In the genomic region with DNA sequence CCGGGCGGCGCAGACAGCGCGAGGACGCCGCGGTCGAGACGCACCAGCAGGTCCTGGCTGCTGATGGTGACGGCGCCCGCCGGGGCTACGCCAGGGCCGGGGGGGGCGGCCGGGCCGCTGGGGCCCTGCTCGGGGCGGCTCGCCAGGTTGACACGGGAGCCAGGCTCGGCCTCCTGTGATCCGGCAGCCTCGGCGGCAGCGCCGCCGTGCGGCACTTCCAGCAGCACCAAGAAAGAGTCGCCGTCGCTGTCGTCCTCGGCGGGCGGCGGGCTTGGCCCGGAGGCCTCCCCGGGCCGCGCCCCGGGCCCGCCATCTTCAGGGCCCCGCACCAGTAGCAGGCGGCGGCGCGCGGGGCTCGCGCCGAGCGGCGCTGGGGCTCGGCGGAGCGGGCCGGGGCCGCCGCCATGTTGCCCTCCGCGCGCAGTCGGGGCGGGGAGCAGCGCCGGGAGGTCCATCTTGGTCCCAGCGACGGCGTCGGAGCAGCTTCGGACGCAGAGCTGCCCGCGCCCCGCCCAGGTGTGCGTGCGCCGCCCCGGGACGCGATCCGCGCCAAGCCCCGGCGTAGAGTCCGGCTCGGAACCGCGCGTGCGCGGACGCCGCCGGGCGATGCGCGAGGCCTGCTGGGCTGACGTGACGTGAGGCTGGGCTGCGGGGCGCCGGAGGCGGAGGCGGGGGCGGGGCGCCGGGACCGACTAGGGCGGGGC, we compare ENCODE assay signal across 8 cellular contexts. TPM values are rescaled to one million over a fixed set of nuclear protein-coding genes. Genes with fewer than 3 reads are reported as not detected.
DNase-seq lines count a peak whose midpoint lies in the region; ATAC-seq lines count a peak whose summit lies in the region.

A gene with protein sequence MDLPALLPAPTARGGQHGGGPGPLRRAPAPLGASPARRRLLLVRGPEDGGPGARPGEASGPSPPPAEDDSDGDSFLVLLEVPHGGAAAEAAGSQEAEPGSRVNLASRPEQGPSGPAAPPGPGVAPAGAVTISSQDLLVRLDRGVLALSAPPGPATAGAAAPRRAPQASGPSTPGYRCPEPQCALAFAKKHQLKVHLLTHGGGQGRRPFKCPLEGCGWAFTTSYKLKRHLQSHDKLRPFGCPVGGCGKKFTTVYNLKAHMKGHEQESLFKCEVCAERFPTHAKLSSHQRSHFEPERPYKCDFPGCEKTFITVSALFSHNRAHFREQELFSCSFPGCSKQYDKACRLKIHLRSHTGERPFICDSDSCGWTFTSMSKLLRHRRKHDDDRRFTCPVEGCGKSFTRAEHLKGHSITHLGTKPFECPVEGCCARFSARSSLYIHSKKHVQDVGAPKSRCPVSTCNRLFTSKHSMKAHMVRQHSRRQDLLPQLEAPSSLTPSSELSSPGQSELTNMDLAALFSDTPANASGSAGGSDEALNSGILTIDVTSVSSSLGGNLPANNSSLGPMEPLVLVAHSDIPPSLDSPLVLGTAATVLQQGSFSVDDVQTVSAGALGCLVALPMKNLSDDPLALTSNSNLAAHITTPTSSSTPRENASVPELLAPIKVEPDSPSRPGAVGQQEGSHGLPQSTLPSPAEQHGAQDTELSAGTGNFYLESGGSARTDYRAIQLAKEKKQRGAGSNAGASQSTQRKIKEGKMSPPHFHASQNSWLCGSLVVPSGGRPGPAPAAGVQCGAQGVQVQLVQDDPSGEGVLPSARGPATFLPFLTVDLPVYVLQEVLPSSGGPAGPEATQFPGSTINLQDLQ (minus strand): TSS at position 481 of the 704 bp plus-strand sequence. CDS start 26 bp downstream, at position 455.

- peak within 1 kb of the TSS; percentile 84 for H3K4me3 ChIP-seq in GM23248

- peaks cover 23 to 46% (median 42%) of the 10 kb centered on the region in 4 donors for H3K4me1 Mint-ChIP-seq in naive thymus-derived CD8-positive, alpha-beta T cell
- H3K4me1 Mint-ChIP-seq in stimulated activated naive B cell treated with anti-CD40 and anti-IgM and Interleukin-4, amounts not matched to agents 10 μg/mL and 1 μg/mL and 100 μg/mL, for 72 hours = peaks cover 25 to 38% of the 10 kb centered on the region in 2 donors

- no peaks in the 10 kb centered on the region for H3K9me3 Mint-ChIP-seq in naive thymus-derived CD8-positive, alpha-beta T cell
- H3K9me3 Mint-ChIP-seq in stimulated activated naive B cell treated with anti-CD40 and anti-IgM and Interleukin-4, amounts not matched to agents 10 μg/mL and 1 μg/mL and 100 μg/mL, for 72 hours = no peaks in the 10 kb centered on the region

- no peaks in the 10 kb centered on the region for H3K27me3 ChIP-seq in GM23248 (replicated peaks; ENCODE audit: insufficient read depth)

- H3K4me1 ChIP-seq in GM23248 (ENCODE audit: insufficient read depth) = peaks cover 28% of the 10 kb centered on the region

- peak within 1 kb of the TSS; percentile 73 to 96 (median 90) for H3K4me3 Mint-ChIP-seq in naive thymus-derived CD8-positive, alpha-beta T cell
- peak within 1 kb of the TSS; percentile 88 to 89 for H3K4me3 Mint-ChIP-seq in stimulated activated naive B cell treated with anti-CD40 and anti-IgM and Interleukin-4, amounts not matched to agents 10 μg/mL and 1 μg/mL and 100 μg/mL, for 72 hours

- peak within 1 kb of the TSS; percentile 71 for H3K27ac ChIP-seq in GM23248

- H3K9me2 ChIP-seq in GM23248 (ENCODE audit: insufficient read depth) = no peaks in the 10 kb centered on the region

- H3K9ac ChIP-seq in GM23248 = peak within 1 kb of the TSS; percentile 85

- no peaks in the 10 kb centered on the region for H3K9me3 ChIP-seq in GM23248 (ENCODE audit: low read depth)

- DNase-seq in EH (ENCODE audit: low read depth) (peak; percentile 95), GM23248 (peak; percentile 98), Kasumi-1 (lab: John Stamatoyannopoulos, UW) (peak; percentile 75 to 81), RPMI8226 (peak; percentile 97), fibroblast of gingiva (ENCODE audit: low read depth) (peak; percentile 94)
- DNase-seq in activated T-helper 1 cell treated with anti-CD3 and anti-CD28 coated beads, Interleukin-2, amount 50 U/mL, for 16 hours (ENCODE audit: low read depth in 1 of 2, low spot score in 1 of 2) = peak; percentile 83 to 93
- DNase-seq in naive thymus-derived CD8-positive, alpha-beta T cell = peak; percentile 83 to 96 (median 91)
- peak; percentile 92 for DNase-seq in stimulated activated naive B cell treated with anti-CD40 and anti-IgM and Interleukin-4, amounts not matched to agents 10 μg/mL and 1 μg/mL and 100 μg/mL, for 72 hours

- H3K27ac Mint-ChIP-seq in naive thymus-derived CD8-positive, alpha-beta T cell = peak within 1 kb of the TSS; percentile 74 to 96 (median 92)
- H3K27ac Mint-ChIP-seq in stimulated activated naive B cell treated with anti-CD40 and anti-IgM and Interleukin-4, amounts not matched to agents 10 μg/mL and 1 μg/mL and 100 μg/mL, for 72 hours = peak within 1 kb of the TSS; percentile 92

- peak; percentile 76 to 79 for ATAC-seq in naive thymus-derived CD8-positive, alpha-beta T cell
- ATAC-seq in stimulated activated naive B cell treated with anti-CD40 and anti-IgM and Interleukin-4, amounts not matched to agents 10 μg/mL and 1 μg/mL and 100 μg/mL, for 72 hours (replicated peaks) = peak; percentile 85 to 86

- peak within 1 kb of the TSS; percentile 89 for H3K4me2 ChIP-seq in GM23248 (ENCODE audit: unreplicated experiment)

- H3K36me3 Mint-ChIP-seq in naive thymus-derived CD8-positive, alpha-beta T cell = peaks cover 0 to 30% (median 6%) of the 10 kb centered on the region in 3 donors
- H3K36me3 Mint-ChIP-seq in stimulated activated naive B cell treated with anti-CD40 and anti-IgM and Interleukin-4, amounts not matched to agents 10 μg/mL and 1 μg/mL and 100 μg/mL, for 72 hours = peaks cover 17 to 19% of the 10 kb centered on the region in 2 donors

- peaks cover 16% of the 10 kb centered on the region for H4K20me1 ChIP-seq in GM23248 (ENCODE audit: insufficient read depth)

- H3F3A ChIP-seq in GM23248 (ENCODE audit: insufficient read depth) = peaks cover 27% of the 10 kb centered on the region

- peak within 1 kb of the TSS; percentile 98 for H2AFZ ChIP-seq in GM23248

- H3K36me3 ChIP-seq in GM23248 (ENCODE audit: low read depth) = peaks cover 9% of the 10 kb centered on the region

- in situ Hi-C loops in GM23248 (cut with MboI) = no loop called here

- POLR2A ChIA-PET in naive thymus-derived CD8-positive, alpha-beta T cell (lab: Charles Lee) = interaction anchor here (0.5 to 1.5 kb wide), 7 partner anchors 22 to 1570 kb away, joined by 3 to 4 read pairs (median 3); a partner anchor contains a TSS

- WGBS in GM23248 (ENCODE audit: low coverage in 1 of 2, low lambda C conversion rate in 2 of 2, missing lambda C conversion rate in 2 of 2), 2 experiments = 1% methylated on average over 40 to 77 of the region's 113 CpGs

- H3K79me2 ChIP-seq in GM23248 (ENCODE audit: insufficient read depth) = peaks cover 42% of the 10 kb centered on the region

- H3K27me3 Mint-ChIP-seq in naive thymus-derived CD8-positive, alpha-beta T cell = no peaks in the 10 kb centered on the region
- H3K27me3 Mint-ChIP-seq in stimulated activated naive B cell treated with anti-CD40 and anti-IgM and Interleukin-4, amounts not matched to agents 10 μg/mL and 1 μg/mL and 100 μg/mL, for 72 hours = no peaks in the 10 kb centered on the region

RNA-seq across cellular contexts. Expression of the gene that starts here (rescaled TPM):
- 19.2 and 20.0 TPM in 2 replicates for total RNA-seq in GM23248 (2014; rRNA removed; shearing (Covaris generic))
- 4.2 and 6.1 TPM in 2 replicates for polyA plus RNA-seq in GM23248 (2016; fragmentation: Nextera tagmentation; extraction: Ambion mirVana)
- total RNA-seq in naive thymus-derived CD8-positive, alpha-beta T cell = 10 to 100 TPM; 54.9 to 61.0 TPM
- 10 to 100 TPM; 11.4 to 27.0 (median 18.3) TPM for polyA plus RNA-seq in naive thymus-derived CD8-positive, alpha-beta T cell

Comparison
In these comparisons a context has a peak if more than half of its experiments do, and no peak if none do; other contexts are left out.
1. Peak in every context shown above with its lines: DNase-seq, ATAC-seq, H3K4me3 ChIP-seq and H3K27ac ChIP-seq.